Comparison of ENCODE assay signal across 20 cellular contexts in genomic region chr1:55929652-55930051, GRCh38.
"Had no signal": no experiment of that assay in that cellular context is flagged by ENCODE, and none has a peak within 500 bp of the region (broad histone marks: within the 10 kb centered on the region; RNA-seq: fewer than 3 reads in every experiment).

No MANE protein-coding gene starts in this region.

- H3K27ac ChIP-seq: colonic mucosa, epithelial cell of prostate, foreskin keratinocyte, gastroesophageal sphincter, heart left ventricle, hepatocyte, left lung, lower lobe of right lung had no signal

- H3K36me3 ChIP-seq: colonic mucosa, gastroesophageal sphincter, heart left ventricle, left lung, lower lobe of right lung had no signal

- H3K4me3 ChIP-seq: colonic mucosa, gastroesophageal sphincter, heart left ventricle, hepatocyte, left lung, lower lobe of right lung, mucosa of descending colon had no signal

- H3K27me3 ChIP-seq: colonic mucosa, foreskin keratinocyte, gastroesophageal sphincter, heart left ventricle, hepatocyte, left lung had no signal

- ATAC-seq: effector memory CD8-positive, alpha-beta T cell; esophagus mucosa; foreskin keratinocyte; gastroesophageal sphincter; heart left ventricle; left cardiac atrium; left lung; left ventricle myocardium superior; lower lobe of right lung; mucosa of descending colon had no signal

- H3K9me3 ChIP-seq: colonic mucosa, gastroesophageal sphincter, lower lobe of right lung, mucosa of descending colon had no signal

- H2AFZ ChIP-seq: hepatocyte had no signal

- H3K4me1 ChIP-seq: colonic mucosa, left lung had no signal

- DNase-seq: cerebellar nuclear complex; colonic mucosa; cortex of kidney; effector CD8-positive, alpha-beta T cell; effector memory CD8-positive, alpha-beta T cell; endodermal cell; erythroblast; foreskin keratinocyte; heart left ventricle; hypothalamus; left cardiac atrium; left lung; left ventricle myocardium superior; lower lobe of right lung; mesenchymal stem cell; mucosa of descending colon had no signal

- H3K4me2 ChIP-seq: hepatocyte had no signal
